Comparison of ENCODE assay signal across 18 cellular contexts in the genomic region with DNA sequence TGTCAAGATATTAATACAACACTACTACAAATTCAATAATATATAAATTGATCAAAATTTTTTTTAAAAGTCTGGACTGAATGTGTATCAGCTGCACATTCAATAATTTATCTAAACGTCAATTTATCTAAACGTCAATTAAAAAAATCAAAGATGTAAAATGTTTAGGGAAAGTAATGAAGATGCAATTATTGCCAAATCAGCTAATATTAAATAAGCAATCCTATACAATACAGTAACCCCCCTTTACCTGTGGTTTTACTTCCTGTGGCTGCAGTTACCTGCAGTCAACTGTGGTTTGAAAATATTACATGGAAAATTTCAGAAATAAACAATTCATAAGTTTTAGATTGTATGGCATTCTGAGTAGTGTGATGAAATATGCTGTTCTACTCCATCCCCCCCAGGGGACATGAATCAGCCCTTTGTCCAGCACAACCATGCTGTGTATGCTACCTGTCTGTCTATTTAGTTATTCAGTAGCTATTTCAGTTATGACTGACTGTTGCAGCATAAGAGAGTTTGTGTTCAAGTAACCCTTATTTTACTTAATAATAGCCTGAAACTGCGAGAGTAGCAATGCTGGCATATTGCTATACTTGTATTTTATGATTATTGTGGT.
A peak's percentile ranks its signal among the peaks of the same experiment; 100 is the strongest.
DNase-seq lines count a peak whose midpoint lies in the region; ATAC-seq, FAIRE-seq and TF ChIP-seq lines count a peak whose summit lies in the region.
"Had no signal": no experiment of that assay in that cellular context is flagged by ENCODE, and none has a peak within 500 bp of the region (broad histone marks: within the 10 kb centered on the region; RNA-seq: fewer than 3 reads in every experiment).

No MANE protein-coding gene starts in this region.

- intact Hi-C loops in Right ventricle myocardium inferior (cut with DNase I), result no loop called here

- no peak for FAIRE-seq in RCC 7860 (lab: Jason Lieb, UNC)
- FAIRE-seq: GM12891 had no signal

- H3K27me3 ChIP-seq in brain microvascular endothelial cell (replicated peaks), result no peaks in the 10 kb centered on the region
- H3K27me3 ChIP-seq: Peyer's patch had no signal

- no peak overlapping the region for H3K27ac ChIP-seq in brain microvascular endothelial cell
- H3K27ac ChIP-seq: Peyer's patch, thoracic aorta had no signal

- H3K36me3 ChIP-seq in brain microvascular endothelial cell (replicated peaks), result peaks cover under 1% of the 10 kb centered on the region

- H3K4me3 ChIP-seq in brain microvascular endothelial cell (ENCODE audit: low read depth, low read length), result no peak overlapping the region
- H3K4me3 ChIP-seq: Peyer's patch, thoracic aorta had no signal

- ATAC-seq in Right ventricle myocardium inferior (no peak), HG02610 (IDR thresholded peaks at IDR 0.05; ENCODE audit: unreplicated experiment) (no peak)
- ATAC-seq: left cardiac atrium had no signal

- in situ Hi-C loops in brain microvascular endothelial cell (cut with HindIII; ENCODE audit: low pct_ligation_motif_present, low sequenced_read_pairs), result no loop called here

- no peak for TF ChIP-seq CTCF in brain microvascular endothelial cell (IDR thresholded peaks at IDR 0.05; ENCODE audit: low read depth, low read length, missing control alignments)

- DNase-seq in COLO829 (ENCODE audit: low spot score) (peak; percentile 36), LHCN-M2 (ENCODE audit: low read depth) (peak; percentile 69), brain microvascular endothelial cell (peak; percentile 36), hepatic stellate cell (ENCODE audit: low spot score) (peak; percentile 3), Right ventricle myocardium inferior (ENCODE audit: missing footprints) (no peak), RCC 7860 (ENCODE audit: low spot score) (no peak), NCI-H524 treated with DMSO at 0.1 percent for 48 hours (lab: John Stamatoyannopoulos, UW) (no peak)
- DNase-seq: activated T-cell treated with anti-CD3 and anti-CD28 coated beads, Interleukin-2, amount 50 U/mL, for 24 hours; DMS153; effector CD8-positive, alpha-beta T cell; head of caudate nucleus; left cardiac atrium; NCI-H510A treated with DMSO at 0.1 percent for 48 hours; Peyer's patch; posterior cingulate gyrus had no signal

Comparison
In these comparisons a context has a peak if more than half of its experiments do, and no peak if none do; other contexts are left out.
1. DNase-seq: peak in COLO829 (single experiment), LHCN-M2 (single experiment), brain microvascular endothelial cell (single experiment) and hepatic stellate cell (single experiment); none in Right ventricle myocardium inferior (single experiment), RCC 7860 (single experiment) and NCI-H524 treated with DMSO at 0.1 percent for 48 hours (single experiment).